17 cellular contexts compared by ENCODE assay signal in genomic region chr16:23857256-23857891, GRCh38. TPM values are rescaled to one million over a fixed set of nuclear protein-coding genes. Genes with fewer than 3 reads are reported as not detected.
A peak's percentile ranks its signal among the peaks of the same experiment; 100 is the strongest.
DNase-seq lines count a peak whose midpoint lies in the region; ATAC-seq and TF ChIP-seq lines count a peak whose summit lies in the region.
"Had no signal": no experiment of that assay in that cellular context is flagged by ENCODE, and none has a peak within 500 bp of the region (broad histone marks: within the 10 kb centered on the region; RNA-seq: fewer than 3 reads in every experiment).

No MANE protein-coding gene starts in this region.

- POLR2A ChIA-PET in A673 (lab: Charles Lee; ENCODE audit: low non-redundant PET): interaction anchor here (0.6 to 0.7 kb wide), 3 partner anchors 22 to 1893 kb away, joined by 4 to 5 read pairs (median 4); partner anchors contain the start of gene PRKCB

- H3K4me3 Mint-ChIP-seq in CD4-positive, CD25-positive, alpha-beta regulatory T cell: peak overlapping the region in 1 of 4 donors; percentile 5

- ATAC-seq in CD4-positive, CD25-positive, alpha-beta regulatory T cell (ENCODE audit: low read depth in 2 of 2): no peak
- ATAC-seq in lower lobe of right lung (peak; percentile 58 to 64), HG02970 (IDR thresholded peaks at IDR 0.05; ENCODE audit: low FRiP score, unreplicated experiment) (no peak), HG02798 (IDR thresholded peaks at IDR 0.05; ENCODE audit: poor library complexity, unreplicated experiment) (no peak)
- ATAC-seq: gastrocnemius medialis had no signal

- DNase-seq in A673 (ENCODE audit: low spot score) (peak; percentile 95), UCSD-AML1 (lab: John Stamatoyannopoulos, UW; ENCODE audit: unreplicated experiment) (peak; percentile 35), lower lobe of right lung (no peak), HUDEP-2 (lab: John Stamatoyannopoulos, UW; ENCODE audit: unreplicated experiment in 76 of 76) (no peak)
- no peak for DNase-seq in CD4-positive, CD25-positive, alpha-beta regulatory T cell
- DNase-seq: activated CD4-positive, alpha-beta T cell treated with anti-CD3 and anti-CD28 coated beads for 1 hour; gastrocnemius medialis; immature natural killer cell; MG63; NCI-H226; stimulated activated CD4-positive, alpha-beta T cell treated with anti-CD3 and anti-CD28 coated beads, Interleukin-4, amount 100 ng/mL, for 24 hours; stimulated activated naive CD4-positive, alpha-beta T cell treated with Interleukin-2 at 50 U/mL for 16 hours had no signal

- H3K4me1 ChIP-seq in A673 (ENCODE audit: insufficient read depth, low read length, poor library complexity, severe bottlenecking): peaks cover 86% of the 10 kb centered on the region
- H3K4me1 ChIP-seq in CD4-positive, CD25-positive, alpha-beta regulatory T cell (ENCODE audit: control insufficient read depth, insufficient read depth, low read length, poor library complexity, severe bottlenecking): peaks cover 16% of the 10 kb centered on the region
- peaks cover 51% of the 10 kb centered on the region for H3K4me1 ChIP-seq in lower lobe of right lung
- H3K4me1 ChIP-seq: breast epithelium, gastrocnemius medialis, HAP-1 had no signal

- H3K27ac Mint-ChIP-seq in CD4-positive, CD25-positive, alpha-beta regulatory T cell: peak overlapping the region in 2 of 3 donors; percentile 80 to 87

- H3K27ac ChIP-seq in A673 (ENCODE audit: low read depth, low read length, poor library complexity, severe bottlenecking) (peak overlapping the region; percentile 94), lower lobe of right lung (no peak overlapping the region)
- H3K27ac ChIP-seq in CD4-positive, CD25-positive, alpha-beta regulatory T cell (ENCODE audit: insufficient read depth, low read length, poor library complexity, severe bottlenecking): no peak overlapping the region
- H3K27ac ChIP-seq: breast epithelium, C4-2B, gastrocnemius medialis had no signal

- intact Hi-C loops in A673 (cut with micrococcal nuclease; ENCODE audit: unreplicated experiment) (no loop called here), lower lobe of right lung (cut with DNase I) (no loop called here)

- peaks cover 16 to 92% (median 62%) of the 10 kb centered on the region in 4 donors for H3K4me1 Mint-ChIP-seq in CD4-positive, CD25-positive, alpha-beta regulatory T cell

- H3K36me3 Mint-ChIP-seq in CD4-positive, CD25-positive, alpha-beta regulatory T cell: peaks cover 16% of the 10 kb centered on the region

- H3K4me3 ChIP-seq in A673 (ENCODE audit: low read depth, low read length, poor library complexity, severe bottlenecking) (peak overlapping the region; percentile 28), lower lobe of right lung (no peak overlapping the region)
- H3K4me3 ChIP-seq in CD4-positive, CD25-positive, alpha-beta regulatory T cell (ENCODE audit: low read depth, low read length): no peak overlapping the region
- H3K4me3 ChIP-seq: breast epithelium, gastrocnemius medialis, HAP-1, MG63 had no signal

- H3K9me3 ChIP-seq in A673 (ENCODE audit: low read depth, low read length, poor library complexity, severe bottlenecking) (no peaks in the 10 kb centered on the region), lower lobe of right lung (no peaks in the 10 kb centered on the region)
- H3K9me3 ChIP-seq in CD4-positive, CD25-positive, alpha-beta regulatory T cell (ENCODE audit: control insufficient read depth in 2 of 2, low read length in 2 of 2): no peaks in the 10 kb centered on the region
- H3K9me3 ChIP-seq: breast epithelium, gastrocnemius medialis, HAP-1, MG63 had no signal

- H3K9me3 Mint-ChIP-seq in CD4-positive, CD25-positive, alpha-beta regulatory T cell: peaks cover 0 to 3% (median 0%) of the 10 kb centered on the region in 7 donors
- H3K9me3 Mint-ChIP-seq: immature natural killer cell had no signal

- H3K27me3 Mint-ChIP-seq in CD4-positive, CD25-positive, alpha-beta regulatory T cell: peaks cover 4% of the 10 kb centered on the region

- CTCF ChIA-PET in A673 (lab: Charles Lee): no interaction called here

- TF ChIP-seq CTCF in A673 (conservative IDR thresholded peaks at IDR 0.05; ENCODE audit: low read depth, low read length): no peak
- no peak for TF ChIP-seq CTCF in lower lobe of right lung (IDR thresholded peaks at IDR 0.05)

- H3K36me3 ChIP-seq in A673 (ENCODE audit: insufficient read depth, low read length, poor library complexity, severe bottlenecking) (no peaks in the 10 kb centered on the region), lower lobe of right lung (no peaks in the 10 kb centered on the region)
- H3K36me3 ChIP-seq in CD4-positive, CD25-positive, alpha-beta regulatory T cell (ENCODE audit: control insufficient read depth, insufficient read depth, low read length): no peaks in the 10 kb centered on the region
- H3K36me3 ChIP-seq: breast epithelium, gastrocnemius medialis, HAP-1, MG63 had no signal

- TSS peak; percentile 87 for BruUV-seq in A673 (replicated peaks; lab: Mats Ljungman, UMichigan)

- H3K27me3 ChIP-seq in A673 (replicated peaks; ENCODE audit: insufficient read depth, low read depth, low read length, poor library complexity) (no peaks in the 10 kb centered on the region), lower lobe of right lung (ENCODE audit: low read depth) (no peaks in the 10 kb centered on the region)
- H3K27me3 ChIP-seq in CD4-positive, CD25-positive, alpha-beta regulatory T cell (ENCODE audit: control insufficient read depth, insufficient read depth, low read length): no peaks in the 10 kb centered on the region
- H3K27me3 ChIP-seq: breast epithelium, gastrocnemius medialis had no signal

RNA-seq across cellular contexts. Expression of gene PRKCB, which starts 21.6 kb away (rescaled TPM):
- 158 and 171 TPM in 2 replicates for total RNA-seq in A673 (2021)
- 83.1 TPM for total RNA-seq in CD4-positive, CD25-positive, alpha-beta regulatory T cell
- polyA plus RNA-seq in CD4-positive, CD25-positive, alpha-beta regulatory T cell: 10 to 100 TPM; 37.4 to 54.7 (median 47.5) TPM
- 24.1 TPM for total RNA-seq in lower lobe of right lung

Comparison
In these comparisons a context has a peak if more than half of its experiments do, and no peak if none do; other contexts are left out.
1. DNase-seq: peak in A673 (single experiment) and UCSD-AML1 (single experiment); none in CD4-positive, CD25-positive, alpha-beta regulatory T cell (0 of 3), lower lobe of right lung (single experiment) and HUDEP-2 (0 of 76).
2. ATAC-seq: peak in lower lobe of right lung (2 of 2); none in CD4-positive, CD25-positive, alpha-beta regulatory T cell (0 of 2), HG02970 (single experiment) and HG02798 (single experiment).